Comparison of ENCODE assay signal across 21 cellular contexts in the genomic region with DNA sequence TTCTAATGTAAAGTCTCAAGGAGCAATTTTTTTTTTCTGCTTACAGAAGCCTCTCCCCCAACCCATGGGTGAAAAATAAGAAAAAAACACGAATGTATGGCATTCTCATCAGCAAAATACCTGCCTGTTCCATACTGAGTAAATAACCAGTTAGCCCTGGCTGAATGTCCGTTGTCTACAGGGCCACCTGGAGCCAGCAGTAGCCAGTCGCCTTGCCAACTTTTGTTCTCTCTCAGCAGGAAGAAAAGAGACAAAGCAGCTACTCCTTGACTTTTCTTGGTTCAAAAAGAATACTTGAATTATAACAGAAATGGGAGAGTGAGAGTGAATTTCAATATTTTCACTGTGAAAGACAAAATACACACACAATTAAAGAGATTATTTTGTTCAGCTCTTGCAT.
DNase-seq lines count a peak whose midpoint lies in the region; ATAC-seq lines count a peak whose summit lies in the region.
"Had no signal": no experiment of that assay in that cellular context is flagged by ENCODE, and none has a peak within 500 bp of the region (broad histone marks: within the 10 kb centered on the region; RNA-seq: fewer than 3 reads in every experiment).

No MANE protein-coding gene starts in this region.

- no peak overlapping the region for H3K9ac ChIP-seq in HUES48 (ENCODE audit: low read depth, low read length)
- no peak overlapping the region; the same call in 1 of the 2 replicates for H3K9ac ChIP-seq in iPS-20b (ENCODE audit: low read depth, low read length)

- H3K27ac Mint-ChIP-seq in activated T-cell treated with anti-CD3 and anti-CD28 coated beads, Interleukin-2, amount 50 U/mL, for 72 hours: no peak overlapping the region

- H3K4me3 Mint-ChIP-seq in activated T-cell treated with anti-CD3 and anti-CD28 coated beads, Interleukin-2, amount 50 U/mL, for 72 hours: no peak overlapping the region

- H3K36me3 ChIP-seq in HUES48 (ENCODE audit: control insufficient read depth, insufficient read depth, low read length) (no peaks in the 10 kb centered on the region), iPS-20b (ENCODE audit: insufficient read depth, low read depth, low read length) (no peaks in the 10 kb centered on the region)

- DNase-seq in COR-L47 (lab: John Stamatoyannopoulos, UW): peak; percentile 70
- peak; percentile 82 for DNase-seq in NCI-H69 (lab: John Stamatoyannopoulos, UW)
- DNase-seq in NCI-H2171 treated with DMSO at 0.1 percent for 48 hours (lab: John Stamatoyannopoulos, UW): no peak
- no peak for DNase-seq in activated T-cell treated with anti-CD3 and anti-CD28 coated beads, Interleukin-2, amount 50 U/mL, for 72 hours
- DNase-seq: DMS 273 treated with DMSO at 0.1 percent for 48 hours; KG1; NCI-H1048; NCI-H187 treated with DMSO at 0.1 percent for 48 hours; NCI-H2171; NCI-H510A treated with DMSO at 0.1 percent for 48 hours; NK-92 treated with Interleukin-12 subunit alpha and Interleukin-12 subunit beta, amount 100 ng/mL, for 24 hours; OCI-M1; SHP77 treated with DMSO at 0.1 percent for 48 hours; T-helper 1 cell had no signal

- no peak for ATAC-seq in GM21717 (IDR thresholded peaks at IDR 0.05; ENCODE audit: unreplicated experiment)
- no peak for ATAC-seq in HG02571 (IDR thresholded peaks at IDR 0.05; ENCODE audit: unreplicated experiment)
- no peak for ATAC-seq in activated T-cell treated with anti-CD3 and anti-CD28 coated beads, Interleukin-2, amount 50 U/mL, for 72 hours (replicated peaks in 1 of 2)
- ATAC-seq: A549, SK-N-SH treated with all-trans-retinoic acid at 6 μM for 48 hours had no signal

- H3K36me3 Mint-ChIP-seq in activated T-cell treated with anti-CD3 and anti-CD28 coated beads, Interleukin-2, amount 50 U/mL, for 72 hours (ENCODE audit: insufficient read depth in 2 of 2): no peaks in the 10 kb centered on the region

- H3K4me1 Mint-ChIP-seq in activated T-cell treated with anti-CD3 and anti-CD28 coated beads, Interleukin-2, amount 50 U/mL, for 72 hours (ENCODE audit: low read depth): no peaks in the 10 kb centered on the region

- H3K27me3 Mint-ChIP-seq in activated T-cell treated with anti-CD3 and anti-CD28 coated beads, Interleukin-2, amount 50 U/mL, for 72 hours (ENCODE audit: low read depth): peaks cover 15% of the 10 kb centered on the region

- H3K4me1 ChIP-seq in HUES48 (ENCODE audit: control insufficient read depth, insufficient read depth, low read length) (peaks cover 63% of the 10 kb centered on the region), iPS-20b (ENCODE audit: insufficient read depth, low read length) (peaks cover 44% of the 10 kb centered on the region)
- H3K4me1 ChIP-seq: A549 had no signal

- peak overlapping the region; percentile 89 for H3K27ac ChIP-seq in HUES48 (ENCODE audit: low read depth, low read length)
- no peak overlapping the region for H3K27ac ChIP-seq in iPS-20b (ENCODE audit: low read length)
- H3K27ac ChIP-seq: A549, C4-2B had no signal

- no peaks in the 10 kb centered on the region for H3K9me3 Mint-ChIP-seq in activated T-cell treated with anti-CD3 and anti-CD28 coated beads, Interleukin-2, amount 50 U/mL, for 72 hours

- no peak overlapping the region for H3K4me3 ChIP-seq in HUES48 (ENCODE audit: low read depth, low read length)
- peak overlapping the region; percentile 14; the same call in 1 of the 2 replicates for H3K4me3 ChIP-seq in iPS-20b (ENCODE audit: low read length)
- H3K4me3 ChIP-seq: A549 had no signal

- no peaks in the 10 kb centered on the region for H3K27me3 ChIP-seq in HUES48 (ENCODE audit: control insufficient read depth, insufficient read depth, low read length)
- H3K27me3 ChIP-seq in iPS-20b (ENCODE audit: insufficient read depth, low read length): no peaks in the 10 kb centered on the region

- H3K9me3 ChIP-seq in HUES48 (ENCODE audit: control insufficient read depth, insufficient read depth, low read length) (no peaks in the 10 kb centered on the region), iPS-20b (ENCODE audit: insufficient read depth, low read depth, low read length) (no peaks in the 10 kb centered on the region)
- H3K9me3 ChIP-seq: A549 had no signal

Comparison
In these comparisons a context has a peak if more than half of its experiments do, and no peak if none do; other contexts are left out.
1. DNase-seq: peak in COR-L47 (single experiment) and NCI-H69 (single experiment); none in NCI-H2171 treated with DMSO at 0.1 percent for 48 hours (single experiment) and activated T-cell treated with anti-CD3 and anti-CD28 coated beads, Interleukin-2, amount 50 U/mL, for 72 hours (0 of 2).